Comparison of ENCODE assay signal across 8 cellular contexts in genomic region chr6:149129401-149130077, GRCh38.
DNase-seq lines count a peak whose midpoint lies in the region; ATAC-seq, FAIRE-seq and TF ChIP-seq lines count a peak whose summit lies in the region.

No MANE protein-coding gene starts in this region.

- H3K27me3 Mint-ChIP-seq in activated CD8-positive, alpha-beta T cell treated with anti-CD3 and anti-CD28 coated beads, Interleukin-2, amount 10 ng/mL, durations not matched to agents 7 days and 5 days (ENCODE audit: low read depth): no peaks in the 10 kb centered on the region

- no peaks in the 10 kb centered on the region for H3K27me3 ChIP-seq in lower lobe of right lung (ENCODE audit: low read depth)

- no peak for FAIRE-seq in kidney (lab: Jason Lieb, UNC)

- no peak overlapping the region for H3K4me3 Mint-ChIP-seq in activated CD8-positive, alpha-beta T cell treated with anti-CD3 and anti-CD28 coated beads, Interleukin-2, amount 10 ng/mL, durations not matched to agents 7 days and 5 days

- ATAC-seq in HG03460 (IDR thresholded peaks at IDR 0.05; ENCODE audit: unreplicated experiment) (peak; percentile 66), lower lobe of right lung (peak; percentile 46 to 48)
- ATAC-seq in activated CD8-positive, alpha-beta T cell treated with anti-CD3 and anti-CD28 coated beads, Interleukin-2, amount 10 ng/mL, durations not matched to agents 7 days and 5 days: no peak

- H3K9me3 ChIP-seq in lower lobe of right lung (no peaks in the 10 kb centered on the region), kidney (ENCODE audit: control insufficient read depth in 1 of 2, low read length in 2 of 2) (no peaks in the 10 kb centered on the region)

- intact Hi-C loops in lower lobe of right lung (cut with DNase I) (no loop called here), kidney (cut with DNase I) (no loop called here)

- TF ChIP-seq CTCF in lower lobe of right lung (IDR thresholded peaks at IDR 0.05): no peak
- no peak for TF ChIP-seq CTCF in kidney (IDR thresholded peaks at IDR 0.05; ENCODE audit: borderline replicate concordance, extremely low read depth, insufficient read depth)

- POLR2A ChIA-PET in activated CD8-positive, alpha-beta T cell treated with anti-CD3 and anti-CD28 coated beads, Interleukin-2, amount 10 ng/mL, durations not matched to agents 7 days and 5 days (lab: Charles Lee): interaction anchor here (1.7 to 5.3 kb wide), 6 partner anchors 9 to 188 kb away, joined by 5 to 28 read pairs (median 18); partner anchors contain the start of gene TAB2

- peaks cover 53% of the 10 kb centered on the region for H3K36me3 Mint-ChIP-seq in activated CD8-positive, alpha-beta T cell treated with anti-CD3 and anti-CD28 coated beads, Interleukin-2, amount 10 ng/mL, durations not matched to agents 7 days and 5 days (ENCODE audit: low read depth)

- H3K4me1 Mint-ChIP-seq in activated CD8-positive, alpha-beta T cell treated with anti-CD3 and anti-CD28 coated beads, Interleukin-2, amount 10 ng/mL, durations not matched to agents 7 days and 5 days (ENCODE audit: low read depth): peaks cover 61% of the 10 kb centered on the region

- H3K4me3 ChIP-seq in lower lobe of right lung (no peak overlapping the region), kidney (ENCODE audit: low read length in 2 of 2) (no peak overlapping the region)

- H3K36me3 ChIP-seq in lower lobe of right lung (no peaks in the 10 kb centered on the region), kidney (ENCODE audit: control insufficient read depth in 1 of 2, insufficient read depth in 2 of 2, low read length in 2 of 2) (no peaks in the 10 kb centered on the region)

- CTCF ChIA-PET in activated CD8-positive, alpha-beta T cell treated with anti-CD3 and anti-CD28 coated beads, Interleukin-2, amount 10 ng/mL, durations not matched to agents 7 days and 5 days (lab: Charles Lee): interaction anchor here (1.0 to 4.7 kb wide), 7 partner anchors 10 to 44 kb away, joined by 3 to 27 read pairs (median 5); no protein-coding TSS in a partner anchor

- no peak overlapping the region for H3K9ac ChIP-seq in kidney (ENCODE audit: low read length in 2 of 2)

- DNase-seq in ELF-1 (ENCODE audit: low read depth, low spot score) (peak; percentile 15), lower lobe of right lung (no peak), DMS 273 treated with DMSO at 0.1 percent for 48 hours (lab: John Stamatoyannopoulos, UW) (no peak), kidney (no peak), cerebellum (ENCODE audit: low spot score) (no peak), NCI-H1694 (lab: John Stamatoyannopoulos, UW) (no peak)
- peak; percentile 19 for DNase-seq in activated CD8-positive, alpha-beta T cell treated with anti-CD3 and anti-CD28 coated beads, Interleukin-2, amount 10 ng/mL, durations not matched to agents 7 days and 5 days

- H3K9me3 Mint-ChIP-seq in activated CD8-positive, alpha-beta T cell treated with anti-CD3 and anti-CD28 coated beads, Interleukin-2, amount 10 ng/mL, durations not matched to agents 7 days and 5 days (ENCODE audit: insufficient read depth): peaks cover 30% of the 10 kb centered on the region

- H3K27ac ChIP-seq in lower lobe of right lung (no peak overlapping the region), kidney (ENCODE audit: low read depth in 2 of 2, low read length in 2 of 2) (no peak overlapping the region)

- H3K27ac Mint-ChIP-seq in activated CD8-positive, alpha-beta T cell treated with anti-CD3 and anti-CD28 coated beads, Interleukin-2, amount 10 ng/mL, durations not matched to agents 7 days and 5 days: peak overlapping the region; percentile 83

- H3K4me1 ChIP-seq in lower lobe of right lung (peaks cover 30% of the 10 kb centered on the region), kidney (ENCODE audit: control insufficient read depth in 1 of 2, insufficient read depth in 1 of 2, low read depth in 1 of 2, low read length in 2 of 2) (no peaks in the 10 kb centered on the region)

Comparison
In these comparisons a context has a peak if more than half of its experiments do, and no peak if none do; other contexts are left out.
1. DNase-seq: peak in ELF-1 (single experiment) and activated CD8-positive, alpha-beta T cell treated with anti-CD3 and anti-CD28 coated beads, Interleukin-2, amount 10 ng/mL, durations not matched to agents 7 days and 5 days (single experiment); none in lower lobe of right lung (single experiment), DMS 273 treated with DMSO at 0.1 percent for 48 hours (single experiment), kidney (single experiment), cerebellum (single experiment) and NCI-H1694 (single experiment).